In genomic region chr3:83063457-83063856, GRCh38 we compare ENCODE assay signal across 31 cellular contexts.
"Had no signal": no experiment of that assay in that cellular context is flagged by ENCODE, and none has a peak within 500 bp of the region (broad histone marks: within the 10 kb centered on the region; RNA-seq: fewer than 3 reads in every experiment).

No MANE protein-coding gene starts in this region.

- ATAC-seq: activated CD4-positive, CD25-positive, alpha-beta regulatory T cell treated with anti-CD3 and anti-CD28 coated beads, Interleukin-2, amount 50 U/mL, for 24 hours; activated CD8-positive, alpha-beta T cell treated with anti-CD3 and anti-CD28 coated beads for 36 hours; activated T-cell treated with anti-CD3 and anti-CD28 coated beads, Interleukin-2, amount 50 U/mL, for 4 hours; activated T-helper 17 cell treated with anti-CD3 and anti-CD28 coated beads, Interleukin-2, amount 50 U/mL, for 72 hours; esophagus mucosa; T-helper 17 cell had no signal

- DNase-seq: activated B cell treated with CpG ODN at 0.5 μM for 24 hours; activated CD4-positive, alpha-beta T cell treated with anti-CD3 and anti-CD28 coated beads for 48 hours; activated CD4-positive, alpha-beta T cell treated with anti-CD3 and anti-CD28 coated beads, Interleukin-2, amount 50 U/mL, for 1 hour; activated CD4-positive, alpha-beta T cell treated with anti-CD3 and anti-CD28 coated beads, Interleukin-2, amount 50 U/mL, for 48 hours; activated CD8-positive, alpha-beta memory T cell treated with anti-CD3 and anti-CD28 coated beads for 24 hours; activated CD8-positive, alpha-beta T cell treated with anti-CD3 and anti-CD28 coated beads for 36 hours; activated effector memory CD4-positive, alpha-beta T cell treated with Interleukin-2 at 50 U/mL for 16 hours; activated gamma-delta T cell treated with Interleukin-2 at 50 U/mL for 16 hours; activated naive CD4-positive, alpha-beta T cell treated with anti-CD3 and anti-CD28 coated beads, Interleukin-2, amount 50 U/mL, for 16 hours; activated naive CD4-positive, alpha-beta T cell treated with Interleukin-2 at 50 U/mL for 16 hours; activated T-cell treated with anti-CD3 and anti-CD28 coated beads, Interleukin-2, amount 50 U/mL, for 4 hours; amygdala; aorta; caudate nucleus; dorsolateral prefrontal cortex; effector memory CD4-positive, alpha-beta T cell; endodermal cell; foreskin fibroblast; head of caudate nucleus; T-helper 1 cell; T-helper 17 cell; T1000; WERI-Rb-1 had no signal

- H3K36me3 ChIP-seq: WERI-Rb-1 had no signal

- H3K27me3 ChIP-seq: dorsolateral prefrontal cortex had no signal

- H3K27ac ChIP-seq: coronary artery, WERI-Rb-1 had no signal

- FAIRE-seq: frontal cortex had no signal

- H3K36me3 Mint-ChIP-seq: activated naive CD8-positive, alpha-beta T cell had no signal

- H3K27me3 Mint-ChIP-seq: activated B cell treated with CpG ODN at 0.5 μM for 24 hours; activated CD8-positive, alpha-beta T cell treated with anti-CD3 and anti-CD28 coated beads for 36 hours; activated naive CD8-positive, alpha-beta T cell; activated T-helper 17 cell treated with anti-CD3 and anti-CD28 coated beads, Interleukin-2, amount 50 U/mL, for 72 hours; dendritic cell treated with granulocyte-macrophage colony-stimulating factor and Interleukin-4, amounts not matched to agents 40 ng/mL and 50 ng/mL, for 4 days; T-helper 17 cell had no signal

- H3K4me3 Mint-ChIP-seq: activated B cell treated with CpG ODN at 0.5 μM for 24 hours; activated CD8-positive, alpha-beta T cell treated with anti-CD3 and anti-CD28 coated beads for 36 hours; activated naive CD8-positive, alpha-beta T cell; activated T-cell treated with anti-CD3 and anti-CD28 coated beads, Interleukin-2, amount 50 U/mL, for 4 hours; activated T-helper 17 cell treated with anti-CD3 and anti-CD28 coated beads, Interleukin-2, amount 50 U/mL, for 72 hours; dendritic cell treated with granulocyte-macrophage colony-stimulating factor and Interleukin-4, amounts not matched to agents 40 ng/mL and 50 ng/mL, for 4 days; endodermal cell; T-helper 17 cell; T-helper 2 cell treated with Interferon-gamma antibody and Interleukin-4, amounts not matched to agents 5 μg/mL and 100 μg/mL, for 36 hours had no signal

- H3K27ac Mint-ChIP-seq: activated B cell treated with CpG ODN at 0.5 μM for 24 hours; activated CD8-positive, alpha-beta T cell treated with anti-CD3 and anti-CD28 coated beads for 36 hours; activated naive CD8-positive, alpha-beta T cell; activated T-helper 17 cell treated with anti-CD3 and anti-CD28 coated beads, Interleukin-2, amount 50 U/mL, for 72 hours; dendritic cell treated with granulocyte-macrophage colony-stimulating factor and Interleukin-4, amounts not matched to agents 40 ng/mL and 50 ng/mL, for 4 days; endodermal cell; T-helper 17 cell; T-helper 2 cell treated with Interferon-gamma antibody and Interleukin-4, amounts not matched to agents 5 μg/mL and 100 μg/mL, for 36 hours had no signal

- H3K4me1 Mint-ChIP-seq: activated B cell treated with CpG ODN at 0.5 μM for 24 hours; activated T-helper 17 cell treated with anti-CD3 and anti-CD28 coated beads, Interleukin-2, amount 50 U/mL, for 72 hours; endodermal cell; T-helper 17 cell had no signal

- H3K4me3 ChIP-seq: coronary artery, dorsolateral prefrontal cortex had no signal
